ENCODE assay signal across 9 cellular contexts in the genomic region with DNA sequence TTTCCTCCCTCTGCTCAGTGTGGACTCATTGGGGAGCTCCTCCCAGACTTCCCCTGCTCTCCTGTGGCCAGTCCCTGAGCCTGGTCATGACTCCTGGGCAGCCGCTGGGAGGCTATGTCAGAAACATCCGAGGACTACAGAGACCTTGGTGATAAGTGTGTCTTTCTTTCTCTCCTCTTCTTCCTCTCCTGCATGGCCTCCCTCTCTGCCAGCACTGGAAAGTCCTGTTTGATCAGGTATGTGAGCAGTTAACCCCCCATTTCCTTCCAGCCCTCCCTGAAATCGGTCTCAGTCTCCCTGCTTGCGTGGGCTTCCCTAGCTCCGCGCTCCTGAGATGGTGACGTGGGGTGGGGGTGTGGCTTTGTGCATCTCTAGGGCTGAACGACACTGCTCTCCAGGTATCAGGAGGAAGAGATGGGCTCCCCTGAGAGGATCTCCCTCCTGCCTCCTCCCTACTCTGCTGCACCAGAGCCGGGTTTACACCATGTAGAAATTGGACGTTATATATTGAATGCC. TPM values are rescaled to one million over a fixed set of nuclear protein-coding genes. Genes with fewer than 3 reads are reported as not detected.
DNase-seq lines count a peak whose midpoint lies in the region; ATAC-seq, FAIRE-seq and TF ChIP-seq lines count a peak whose summit lies in the region.
"Had no signal": no experiment of that assay in that cellular context is flagged by ENCODE, and none has a peak within 500 bp of the region (broad histone marks: within the 10 kb centered on the region; RNA-seq: fewer than 3 reads in every experiment).

No MANE protein-coding gene starts in this region.

- no peak overlapping the region for H3K27ac ChIP-seq in A549
- H3K27ac ChIP-seq: vagina had no signal

- TF ChIP-seq CTCF in A549 (IDR thresholded peaks at IDR 0.05) = no peak

- no peak for FAIRE-seq in A549 (lab: Jason Lieb, UNC)

- no peaks in the 10 kb centered on the region for H3K9me3 ChIP-seq in A549
- H3K9me3 ChIP-seq: vagina had no signal

- H3K4me1 Mint-ChIP-seq in activated T-helper 2 cell treated with anti-CD3 and anti-CD28 coated beads, Interferon-gamma antibody, Interleukin-2, Interleukin-4, amounts not matched to agents 10 μg/mL and 5 μg/mL and 100 μg/mL, durations not matched to agents 14 hours and 24 hours and 36 hours (ENCODE audit: low read depth) = peaks cover 16% of the 10 kb centered on the region

- WGBS in A549 (ENCODE audit: missing lambda C conversion rate) = 79% methylated on average over 10 of the region's 10 CpGs

- no peak for TF ChIP-seq EP300 in A549 (IDR thresholded peaks at IDR 0.05)

- CTCF ChIA-PET in A549 (lab: Yijun Ruan, JAX) = interaction anchor here (1.3 kb wide), 2 partner anchors 11 to 14 kb away, joined by 3 read pairs; no protein-coding TSS in a partner anchor

- TF ChIP-seq RAD21 in A549 (conservative IDR thresholded peaks at IDR 0.05 in 1 of 2, IDR thresholded peaks at IDR 0.05 in 1 of 2) = no peak

- no peaks in the 10 kb centered on the region for H3K36me3 Mint-ChIP-seq in activated T-helper 2 cell treated with anti-CD3 and anti-CD28 coated beads, Interferon-gamma antibody, Interleukin-2, Interleukin-4, amounts not matched to agents 10 μg/mL and 5 μg/mL and 100 μg/mL, durations not matched to agents 14 hours and 24 hours and 36 hours (ENCODE audit: low read depth)

- H3K4me3 ChIP-seq in A549 = no peak overlapping the region

- H3K27me3 Mint-ChIP-seq in activated T-helper 2 cell treated with anti-CD3 and anti-CD28 coated beads, Interferon-gamma antibody, Interleukin-2, Interleukin-4, amounts not matched to agents 10 μg/mL and 5 μg/mL and 100 μg/mL, durations not matched to agents 14 hours and 24 hours and 36 hours (ENCODE audit: low read depth) = peaks cover 77% of the 10 kb centered on the region

- intact Hi-C loops in activated T-helper 2 cell treated with anti-CD3 and anti-CD28 coated beads, Interferon-gamma antibody, Interleukin-2, Interleukin-4, amounts not matched to agents 10 μg/mL and 5 μg/mL and 100 μg/mL, durations not matched to agents 14 hours and 24 hours and 36 hours (cut with micrococcal nuclease) = loop anchor here (2.0 kb wide), 1 partner anchor 51 kb away; no protein-coding TSS in a partner anchor

- POLR2A ChIA-PET in A549 (lab: Yijun Ruan, JAX) = no interaction called here

- TF ChIP-seq POLR2A in A549 (IDR thresholded peaks at IDR 0.05; ENCODE audit: low read length) = no peak

- no peaks in the 10 kb centered on the region for H3K9me3 Mint-ChIP-seq in activated T-helper 2 cell treated with anti-CD3 and anti-CD28 coated beads, Interferon-gamma antibody, Interleukin-2, Interleukin-4, amounts not matched to agents 10 μg/mL and 5 μg/mL and 100 μg/mL, durations not matched to agents 14 hours and 24 hours and 36 hours

- no peak overlapping the region for H3K27ac Mint-ChIP-seq in activated T-helper 2 cell treated with anti-CD3 and anti-CD28 coated beads, Interferon-gamma antibody, Interleukin-2, Interleukin-4, amounts not matched to agents 10 μg/mL and 5 μg/mL and 100 μg/mL, durations not matched to agents 14 hours and 24 hours and 36 hours

- H3K4me3 Mint-ChIP-seq in activated T-helper 2 cell treated with anti-CD3 and anti-CD28 coated beads, Interferon-gamma antibody, Interleukin-2, Interleukin-4, amounts not matched to agents 10 μg/mL and 5 μg/mL and 100 μg/mL, durations not matched to agents 14 hours and 24 hours and 36 hours (ENCODE audit: low read depth) = peak overlapping the region; percentile 57

- H3K4me1 ChIP-seq in A549 = peaks cover 40% of the 10 kb centered on the region

- no peak for DNase-seq in A549 (ENCODE audit: low read depth in 1 of 2, low spot score in 1 of 2)
- peak; percentile 11 for DNase-seq in HCEC 1CT
- no peak for DNase-seq in activated T-helper 2 cell treated with anti-CD3 and anti-CD28 coated beads, Interferon-gamma antibody, Interleukin-2, Interleukin-4, amounts not matched to agents 10 μg/mL and 5 μg/mL and 100 μg/mL, durations not matched to agents 14 hours and 24 hours and 36 hours (ENCODE audit: low spot score)
- no peak for DNase-seq in left lobe of liver (ENCODE audit: low spot score)
- no peak for DNase-seq in HT-29 (ENCODE audit: low spot score)
- no peak for DNase-seq in NCI-H345 (lab: John Stamatoyannopoulos, UW)
- DNase-seq in GM03348 (ENCODE audit: low spot score) = no peak

- peak overlapping the region; percentile 99 for H3K4me2 ChIP-seq in A549

- ATAC-seq in A549 (peak in 1 of 2 experiments; percentile 53; a peak in 3 of 6 replicates), left lobe of liver (peak; percentile 57), GM21576 (IDR thresholded peaks at IDR 0.05; ENCODE audit: unreplicated experiment) (no peak)

TF ChIP-seq in A549, 52 proteins besides CTCF, POLR2A, EP300 and RAD21:
- TF ChIP-seq, protein P1, sequence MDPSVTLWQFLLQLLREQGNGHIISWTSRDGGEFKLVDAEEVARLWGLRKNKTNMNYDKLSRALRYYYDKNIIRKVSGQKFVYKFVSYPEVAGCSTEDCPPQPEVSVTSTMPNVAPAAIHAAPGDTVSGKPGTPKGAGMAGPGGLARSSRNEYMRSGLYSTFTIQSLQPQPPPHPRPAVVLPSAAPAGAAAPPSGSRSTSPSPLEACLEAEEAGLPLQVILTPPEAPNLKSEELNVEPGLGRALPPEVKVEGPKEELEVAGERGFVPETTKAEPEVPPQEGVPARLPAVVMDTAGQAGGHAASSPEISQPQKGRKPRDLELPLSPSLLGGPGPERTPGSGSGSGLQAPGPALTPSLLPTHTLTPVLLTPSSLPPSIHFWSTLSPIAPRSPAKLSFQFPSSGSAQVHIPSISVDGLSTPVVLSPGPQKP (IDR thresholded peaks at IDR 0.05; ENCODE audit: low read depth, low read length) = no peak
- TF ChIP-seq, protein P2, sequence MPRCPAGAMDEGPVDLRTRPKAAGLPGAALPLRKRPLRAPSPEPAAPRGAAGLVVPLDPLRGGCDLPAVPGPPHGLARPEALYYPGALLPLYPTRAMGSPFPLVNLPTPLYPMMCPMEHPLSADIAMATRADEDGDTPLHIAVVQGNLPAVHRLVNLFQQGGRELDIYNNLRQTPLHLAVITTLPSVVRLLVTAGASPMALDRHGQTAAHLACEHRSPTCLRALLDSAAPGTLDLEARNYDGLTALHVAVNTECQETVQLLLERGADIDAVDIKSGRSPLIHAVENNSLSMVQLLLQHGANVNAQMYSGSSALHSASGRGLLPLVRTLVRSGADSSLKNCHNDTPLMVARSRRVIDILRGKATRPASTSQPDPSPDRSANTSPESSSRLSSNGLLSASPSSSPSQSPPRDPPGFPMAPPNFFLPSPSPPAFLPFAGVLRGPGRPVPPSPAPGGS (IDR thresholded peaks at IDR 0.05) = no peak
- no peak for TF ChIP-seq JUNB (IDR thresholded peaks at IDR 0.05)
- TF ChIP-seq ESRRA (IDR thresholded peaks at IDR 0.05; ENCODE audit: borderline replicate concordance, low read length) = no peak
- no peak for TF ChIP-seq CBX8 (IDR thresholded peaks at IDR 0.05)

RNA-seq across cellular contexts. Expression of a gene that starts 2.1 kb away (rescaled TPM):
- 2.0 and 3.1 TPM in 2 replicates for polyA plus RNA-seq in A549 (2011; rRNA removed)
- polyA plus RNA-seq in A549 (2012; cell fraction: cytosol; rRNA removed) = 3.5 and 4.3 TPM in 2 replicates
- 8.9 and 9.1 TPM in 2 replicates for polyA plus RNA-seq in A549 (2012; cell fraction: nucleus; rRNA removed)
- polyA plus RNA-seq in A549 (2017; fragmentation: RNase III; extraction: RNeasy Plus Mini Kit Qiagen cat#74134 plus additional on column Dnase treatment) = 4.2 to 6.6 TPM (median 5.9 TPM) in 3 replicates
- 3.1 and 5.2 TPM in 2 replicates for polyA minus RNA-seq in A549 (2011; rRNA and poly(A)+ RNA removed)
- 0.11 and 0.18 TPM in 2 replicates for total RNA-seq in activated T-helper 2 cell treated with anti-CD3 and anti-CD28 coated beads, Interferon-gamma antibody, Interleukin-2, Interleukin-4, amounts not matched to agents 10 μg/mL and 5 μg/mL and 100 μg/mL, durations not matched to agents 14 hours and 24 hours and 36 hours
- 0.15 TPM for total RNA-seq in left lobe of liver
- not detected in 2 replicates for total RNA-seq in HT-29 (2014; rRNA removed; shearing (Covaris generic))
